28 cellular contexts compared by ENCODE assay signal in genomic region chr12:129566800-129567199, GRCh38.
"Had no signal": no experiment of that assay in that cellular context is flagged by ENCODE, and none has a peak within 500 bp of the region (broad histone marks: within the 10 kb centered on the region; RNA-seq: fewer than 3 reads in every experiment).

No MANE protein-coding gene starts in this region.

- H3K4me3 ChIP-seq: colonic mucosa, coronary artery, dorsolateral prefrontal cortex, esophagus muscularis mucosa, esophagus squamous epithelium, gastrocnemius medialis, gastroesophageal sphincter, heart left ventricle, heart right ventricle had no signal

- DNase-seq: colonic mucosa; cortex of kidney; dermis blood vessel endothelial cell; dorsolateral prefrontal cortex; effector CD4-positive, alpha-beta T cell; effector CD8-positive, alpha-beta T cell; effector memory CD4-positive, alpha-beta T cell; effector memory CD8-positive, alpha-beta T cell; endodermal cell; erythroblast; esophagus squamous epithelium; foreskin fibroblast; foreskin keratinocyte; foreskin melanocyte; gastrocnemius medialis; glutamatergic neuron; head of caudate nucleus; heart left ventricle; heart right ventricle had no signal

- H3K9me3 ChIP-seq: colonic mucosa, gastrocnemius medialis, gastroesophageal sphincter, heart left ventricle had no signal

- ATAC-seq: effector memory CD8-positive, alpha-beta T cell; esophagus mucosa; foreskin keratinocyte; gastrocnemius medialis; gastroesophageal sphincter; heart left ventricle; heart right ventricle had no signal

- FAIRE-seq: colon, endometrium, endothelial cell of umbilical vein, frontal cortex had no signal

- H3K4me1 ChIP-seq: colonic mucosa, esophagus muscularis mucosa, esophagus squamous epithelium, foreskin keratinocyte, gastrocnemius medialis, gastroesophageal sphincter, heart left ventricle, heart right ventricle had no signal

- H3K27ac ChIP-seq: colonic mucosa, coronary artery, dorsolateral prefrontal cortex, epithelial cell of prostate, esophagus muscularis mucosa, esophagus squamous epithelium, foreskin keratinocyte, gastrocnemius medialis, gastroesophageal sphincter, heart left ventricle, heart right ventricle had no signal

- H3K27me3 ChIP-seq: colonic mucosa, esophagus muscularis mucosa, esophagus squamous epithelium, foreskin keratinocyte, gastrocnemius medialis, heart left ventricle, heart right ventricle had no signal

- H3K36me3 ChIP-seq: colonic mucosa, esophagus muscularis mucosa, esophagus squamous epithelium, gastrocnemius medialis, gastroesophageal sphincter, heart left ventricle, heart right ventricle had no signal
